28 cellular contexts compared by ENCODE assay signal in genomic region chr9:92875373-92875772, GRCh38. TPM values are rescaled to one million over a fixed set of nuclear protein-coding genes. Genes with fewer than 3 reads are reported as not detected.
DNase-seq lines count a peak whose midpoint lies in the region; ATAC-seq, FAIRE-seq and TF ChIP-seq lines count a peak whose summit lies in the region.
"Had no signal": no experiment of that assay in that cellular context is flagged by ENCODE, and none has a peak within 500 bp of the region (broad histone marks: within the 10 kb centered on the region; RNA-seq: fewer than 3 reads in every experiment).

No MANE protein-coding gene starts in this region.

- no peaks in the 10 kb centered on the region for H4K20me1 ChIP-seq in HepG2 (ENCODE audit: insufficient read depth, low read length)
- H4K20me1 ChIP-seq in Loucy (ENCODE audit: insufficient read depth, low read length, poor library complexity, severe bottlenecking), result peaks cover 10% of the 10 kb centered on the region
- H4K20me1 ChIP-seq in MM.1S (ENCODE audit: insufficient read depth, low read length), result no peaks in the 10 kb centered on the region

- DNase-seq in HepG2 (ENCODE audit: low spot score), result no peak
- DNase-seq in right lobe of liver, result no peak
- peak; percentile 10 for DNase-seq in cerebellar cortex (ENCODE audit: low spot score)
- DNase-seq in type B pancreatic cell (ENCODE audit: extremely low spot score, unreplicated experiment), result no peak
- DNase-seq in DMS79 treated with DMSO at 0.1 percent for 48 hours (lab: John Stamatoyannopoulos, UW), result no peak
- no peak for DNase-seq in MM.1S
- DNase-seq in stimulated activated naive B cell treated with anti-CD40 and anti-IgM and Interleukin-4, amounts not matched to agents 10 μg/mL and 1 μg/mL and 100 μg/mL, for 72 hours, result no peak
- DNase-seq: activated B cell treated with CpG ODN at 0.5 μM for 24 hours; activated CD4-positive, alpha-beta memory T cell treated with anti-CD3 and anti-CD28 coated beads for 36 hours; activated naive CD4-positive, alpha-beta T cell treated with Interleukin-2 at 50 U/mL for 16 hours; caudate nucleus; DMS153; dorsolateral prefrontal cortex; H9; Kasumi-1; NCI-H1048; NCI-H187; NCI-H2227 treated with DMSO at 0.1 percent for 48 hours; NCI-H748 treated with DMSO at 0.1 percent for 48 hours; psoas muscle; T1000; transverse colon had no signal

- TF ChIP-seq POLR2A in HepG2 (IDR thresholded peaks at IDR 0.05; ENCODE audit: insufficient read depth in 1 of 2, low read depth in 2 of 2, low read length in 2 of 2) (no peak), right lobe of liver (IDR thresholded peaks at IDR 0.05) (no peak)

- no peaks in the 10 kb centered on the region for H3K9me3 ChIP-seq in HepG2 (ENCODE audit: low read length)
- H3K9me3 ChIP-seq in right lobe of liver, result no peaks in the 10 kb centered on the region
- H3K9me3 ChIP-seq in Loucy (ENCODE audit: insufficient read depth, low read depth, low read length), result no peaks in the 10 kb centered on the region
- H3K9me3 ChIP-seq in MM.1S (replicated peaks; ENCODE audit: insufficient read depth, low read length), result no peaks in the 10 kb centered on the region
- H3K9me3 ChIP-seq: ascending aorta, neutrophil, psoas muscle, transverse colon had no signal

- H3K27me3 ChIP-seq in HepG2 (ENCODE audit: control insufficient read depth in 1 of 2, insufficient read depth in 2 of 2, low read length in 2 of 2) (no peaks in the 10 kb centered on the region; a peak in 1 of 5 replicates), right lobe of liver (no peaks in the 10 kb centered on the region), Loucy (ENCODE audit: insufficient read depth, low read length, poor library complexity, severe bottlenecking) (no peaks in the 10 kb centered on the region), MM.1S (replicated peaks; ENCODE audit: insufficient read depth, low read length) (no peaks in the 10 kb centered on the region)
- H3K27me3 ChIP-seq: ascending aorta, dorsolateral prefrontal cortex, neutrophil, transverse colon had no signal

- no peak for TF ChIP-seq RAD21 in HepG2 (CRISPR knock-in tag; IDR thresholded peaks at IDR 0.05)

- peaks cover 3 to 7% of the 10 kb centered on the region in 2 experiments; a peak in 2 of 5 replicates for H3K36me3 ChIP-seq in HepG2 (replicated peaks in 1 of 2; ENCODE audit: control insufficient read depth in 1 of 2, insufficient read depth in 2 of 2, low read length in 2 of 2)
- no peaks in the 10 kb centered on the region for H3K36me3 ChIP-seq in right lobe of liver
- H3K36me3 ChIP-seq in Loucy (ENCODE audit: insufficient read depth, low read length), result no peaks in the 10 kb centered on the region
- no peaks in the 10 kb centered on the region for H3K36me3 ChIP-seq in MM.1S (replicated peaks; ENCODE audit: insufficient read depth, low read length)
- H3K36me3 ChIP-seq: neutrophil had no signal

- in situ Hi-C loops in HepG2 (cut with HindIII; ENCODE audit: extremely low pct_ligation_motif_present, low pct_unique_long_range_greater_than_20kb), result no loop called here

- no peak overlapping the region for H3K9ac ChIP-seq in HepG2 (ENCODE audit: insufficient read depth, low read depth, low read length)
- H3K9ac ChIP-seq in Loucy (ENCODE audit: low read depth, low read length, poor library complexity, severe bottlenecking), result peak overlapping the region; percentile 83
- H3K9ac ChIP-seq in MM.1S (ENCODE audit: low read length), result no peak overlapping the region

- intact Hi-C loops in HepG2 (cut with micrococcal nuclease; ENCODE audit: unreplicated experiment), result no loop called here
- intact Hi-C loops in right lobe of liver (cut with DNase I), result no loop called here

- no peak overlapping the region for H3K27ac ChIP-seq in HepG2 (ENCODE audit: extremely low read length, insufficient read depth, low read length)
- no peak overlapping the region for H3K27ac ChIP-seq in right lobe of liver
- H3K27ac ChIP-seq in MM.1S (ENCODE audit: low read length), result no peak overlapping the region
- H3K27ac ChIP-seq: ascending aorta, dorsolateral prefrontal cortex, neutrophil, psoas muscle, RWPE1, transverse colon had no signal

- CTCF ChIA-PET in HepG2 (lab: Yijun Ruan, JAX; ENCODE audit: low intra/inter-chr PET ratio, low total read pairs), result no interaction called here

- H3K4me2 ChIP-seq in HepG2 (ENCODE audit: low read depth, low read length) (0 out of 2 replicates have a peak overlapping the region, but pooled peaks have one; percentile 16), Loucy (ENCODE audit: low read depth, low read length, poor library complexity, severe bottlenecking) (peak overlapping the region; percentile 76), MM.1S (ENCODE audit: low read depth, low read length) (no peak overlapping the region)

- H3F3A ChIP-seq in Loucy (ENCODE audit: low read depth) (no peaks in the 10 kb centered on the region), MM.1S (ENCODE audit: insufficient read depth, low read length) (0 out of 2 replicates have a peak, but pooled peaks cover 3% of the 10 kb centered on the region)

- ATAC-seq in HepG2 (no peak), right lobe of liver (no peak)
- ATAC-seq in stimulated activated naive B cell treated with anti-CD40 and anti-IgM and Interleukin-4, amounts not matched to agents 10 μg/mL and 1 μg/mL and 100 μg/mL, for 72 hours (replicated peaks), result no peak
- ATAC-seq: psoas muscle had no signal

- no peak overlapping the region for H2AFZ ChIP-seq in HepG2 (ENCODE audit: low read length)
- H2AFZ ChIP-seq in Loucy (ENCODE audit: low read length), result no peak overlapping the region
- no peak overlapping the region for H2AFZ ChIP-seq in MM.1S (ENCODE audit: low read length)

- peaks cover 23% of the 10 kb centered on the region for H3K4me1 ChIP-seq in HepG2 (ENCODE audit: insufficient read depth, low read length)
- peaks cover 0 to 4% (median 0%) of the 10 kb centered on the region in 4 donors for H3K4me1 ChIP-seq in right lobe of liver
- H3K4me1 ChIP-seq in Loucy (ENCODE audit: insufficient read depth, low read length, poor library complexity, severe bottlenecking), result peaks cover 47% of the 10 kb centered on the region
- H3K4me1 ChIP-seq in MM.1S (ENCODE audit: low read length), result peaks cover 13% of the 10 kb centered on the region
- H3K4me1 ChIP-seq: psoas muscle had no signal

- TF ChIP-seq EP300 in HepG2 (IDR thresholded peaks at IDR 0.05; ENCODE audit: low read depth in 2 of 2, low read length in 2 of 2), result no peak
- no peak for TF ChIP-seq EP300 in HepG2 (CRISPR knock-in tag; IDR thresholded peaks at IDR 0.05; ENCODE audit: borderline replicate concordance)

- H3K4me1 Mint-ChIP-seq in type B pancreatic cell (ENCODE audit: unreplicated experiment), result peaks cover 31% of the 10 kb centered on the region
- H3K4me1 Mint-ChIP-seq in stimulated activated naive B cell treated with anti-CD40 and anti-IgM and Interleukin-4, amounts not matched to agents 10 μg/mL and 1 μg/mL and 100 μg/mL, for 72 hours, result peaks cover 26 to 47% of the 10 kb centered on the region in 2 donors

- H3K27ac Mint-ChIP-seq in type B pancreatic cell, result no peak overlapping the region
- H3K27ac Mint-ChIP-seq in stimulated activated naive B cell treated with anti-CD40 and anti-IgM and Interleukin-4, amounts not matched to agents 10 μg/mL and 1 μg/mL and 100 μg/mL, for 72 hours, result no peak overlapping the region
- H3K27ac Mint-ChIP-seq: activated B cell treated with CpG ODN at 0.5 μM for 24 hours; activated CD4-positive, alpha-beta memory T cell treated with anti-CD3 and anti-CD28 coated beads for 36 hours; H9 had no signal

- peak overlapping the region; percentile 35 for H3K4me3 Mint-ChIP-seq in type B pancreatic cell
- no peak overlapping the region for H3K4me3 Mint-ChIP-seq in stimulated activated naive B cell treated with anti-CD40 and anti-IgM and Interleukin-4, amounts not matched to agents 10 μg/mL and 1 μg/mL and 100 μg/mL, for 72 hours

- H3K27me3 Mint-ChIP-seq in type B pancreatic cell, result no peaks in the 10 kb centered on the region
- no peaks in the 10 kb centered on the region for H3K27me3 Mint-ChIP-seq in stimulated activated naive B cell treated with anti-CD40 and anti-IgM and Interleukin-4, amounts not matched to agents 10 μg/mL and 1 μg/mL and 100 μg/mL, for 72 hours
- H3K27me3 Mint-ChIP-seq: activated B cell treated with CpG ODN at 0.5 μM for 24 hours; activated CD4-positive, alpha-beta memory T cell treated with anti-CD3 and anti-CD28 coated beads for 36 hours had no signal

- WGBS in HepG2 (ENCODE audit: low lambda C conversion rate), result no CpG with 5 or more reads among the region's 1 CpG
- WGBS in right lobe of liver (ENCODE audit: insufficient coverage, low coverage, low lambda C conversion rate, missing lambda C conversion rate), result no CpG with 5 or more reads among the region's 1 CpG

- FAIRE-seq in HepG2 (lab: Jason Lieb, UNC), result no peak
- FAIRE-seq: endothelial cell of umbilical vein, keratinocyte had no signal

- no peak for TF ChIP-seq CTCF in HepG2 (CRISPR knock-in tag; IDR thresholded peaks at IDR 0.05)
- no peak for TF ChIP-seq CTCF in right lobe of liver (IDR thresholded peaks at IDR 0.05)
- TF ChIP-seq CTCF in Loucy (conservative IDR thresholded peaks at IDR 0.05; ENCODE audit: low read length), result no peak
- TF ChIP-seq CTCF in type B pancreatic cell (conservative IDR thresholded peaks at IDR 0.05), result no peak
- TF ChIP-seq CTCF in MM.1S (IDR thresholded peaks at IDR 0.05; ENCODE audit: low read length), result no peak

- H3K36me3 Mint-ChIP-seq in type B pancreatic cell, result peaks cover 21% of the 10 kb centered on the region
- peaks cover 17 to 27% of the 10 kb centered on the region in 2 donors for H3K36me3 Mint-ChIP-seq in stimulated activated naive B cell treated with anti-CD40 and anti-IgM and Interleukin-4, amounts not matched to agents 10 μg/mL and 1 μg/mL and 100 μg/mL, for 72 hours

- peaks cover 7% of the 10 kb centered on the region for H3K9me3 Mint-ChIP-seq in type B pancreatic cell
- H3K9me3 Mint-ChIP-seq in stimulated activated naive B cell treated with anti-CD40 and anti-IgM and Interleukin-4, amounts not matched to agents 10 μg/mL and 1 μg/mL and 100 μg/mL, for 72 hours, result peaks cover 2 to 7% of the 10 kb centered on the region in 2 donors
- H3K9me3 Mint-ChIP-seq: activated CD4-positive, alpha-beta memory T cell treated with anti-CD3 and anti-CD28 coated beads for 36 hours; H9 had no signal

- no TSS peak for BruUV-seq in HepG2 (replicated peaks; lab: Mats Ljungman, UMichigan)

- H3K79me2 ChIP-seq in HepG2 (ENCODE audit: insufficient read depth, low read length), result peaks cover 13% of the 10 kb centered on the region
- peaks cover 58% of the 10 kb centered on the region for H3K79me2 ChIP-seq in Loucy (ENCODE audit: insufficient read depth, low read length)
- H3K79me2 ChIP-seq in MM.1S (ENCODE audit: low read length), result peaks cover 62% of the 10 kb centered on the region

- H3K4me3 ChIP-seq in HepG2 (replicated peaks in 1 of 3; ENCODE audit: insufficient read depth in 1 of 3, low read depth in 2 of 3, low read length in 3 of 3) (no peak overlapping the region), right lobe of liver (no peak overlapping the region), Loucy (ENCODE audit: low read length, poor library complexity, severe bottlenecking) (peak overlapping the region; percentile 77), MM.1S (ENCODE audit: low read length) (no peak overlapping the region)
- H3K4me3 ChIP-seq: ascending aorta, psoas muscle, transverse colon had no signal

- H3K9me2 ChIP-seq in Loucy (replicated peaks; ENCODE audit: low read depth, low read length) (no peaks in the 10 kb centered on the region), MM.1S (replicated peaks; ENCODE audit: insufficient read depth, low read length) (no peaks in the 10 kb centered on the region; the same call in 1 of the 2 replicates)

- POLR2A ChIA-PET in HepG2 (lab: Yijun Ruan, JAX), result no interaction called here

RNA-seq across cellular contexts. Expression of gene ZNF484, which starts 2.5 kb away (rescaled TPM):
- total RNA-seq in HepG2 (2016; rRNA removed; fragmentation: Illumina TruSeq; extraction: Trizol) (7.2 and 13.5 TPM in 2 replicates), right lobe of liver (1 to 10 TPM; 1.6 to 3.7 (median 2.8) TPM), type B pancreatic cell (ENCODE audit: low replicate concordance) (8.8 and 12.3 TPM in 2 replicates)
- 0.79 and 0.81 TPM in 2 replicates for total RNA-seq in HepG2 (2016; cell fraction: cytosol; rRNA removed; fragmentation: Illumina TruSeq; extraction: Trizol; ENCODE audit: low read depth)
- total RNA-seq in HepG2 (2016; cell fraction: insoluble cytoplasmic fraction; rRNA removed; fragmentation: Illumina TruSeq; extraction: Trizol), result 7.1 and 12.9 TPM in 2 replicates
- total RNA-seq in HepG2 (2016; cell fraction: membrane; rRNA removed; fragmentation: Illumina TruSeq; extraction: Trizol), result 2.4 and 3.6 TPM in 2 replicates
- total RNA-seq in HepG2 (2016; cell fraction: nucleus; rRNA removed; fragmentation: Illumina TruSeq; extraction: Trizol), result 9.3 and 10.0 TPM in 2 replicates
- polyA plus RNA-seq in HepG2 (2011; rRNA removed), result 0.96 and 1.1 TPM in 2 replicates
- polyA plus RNA-seq in HepG2 (2011; cell fraction: cytosol; rRNA removed), result 0.28 and 0.58 TPM in 2 replicates
- polyA plus RNA-seq in HepG2 (2011; cell fraction: nucleus; rRNA removed), result 1.0 and 1.2 TPM in 2 replicates
- 1.2 and 1.4 TPM in 2 replicates for polyA plus RNA-seq in HepG2 (2012)
- polyA plus RNA-seq in HepG2 (2016; cell fraction: cytosol; fragmentation: Illumina TruSeq; extraction: Trizol; ENCODE audit: low read depth), result 0.07 TPM in 2 replicates
- 3.0 and 3.2 TPM in 2 replicates for polyA plus RNA-seq in HepG2 (2016; cell fraction: insoluble cytoplasmic fraction; fragmentation: Illumina TruSeq; extraction: Trizol; ENCODE audit: low read depth)
- 0.17 and 0.24 TPM in 2 replicates for polyA plus RNA-seq in HepG2 (2016; cell fraction: membrane; fragmentation: Illumina TruSeq; extraction: Trizol; ENCODE audit: low read depth)
- polyA plus RNA-seq in HepG2 (2016; cell fraction: nucleus; fragmentation: Illumina TruSeq; extraction: Trizol; ENCODE audit: insufficient read depth, low read depth), result 2.8 and 3.4 TPM in 2 replicates
- polyA minus RNA-seq in HepG2 (2011; rRNA and poly(A)+ RNA removed; ENCODE audit: low replicate concordance), result 1.3 and 3.2 TPM in 2 replicates
- polyA minus RNA-seq in HepG2 (2011; cell fraction: cytosol; rRNA and poly(A)+ RNA removed), result 4.1 and 5.5 TPM in 2 replicates
- 18.2 and 20.5 TPM in 2 replicates for polyA minus RNA-seq in HepG2 (2011; cell fraction: nucleus; rRNA and poly(A)+ RNA removed)
